In the genomic region with DNA sequence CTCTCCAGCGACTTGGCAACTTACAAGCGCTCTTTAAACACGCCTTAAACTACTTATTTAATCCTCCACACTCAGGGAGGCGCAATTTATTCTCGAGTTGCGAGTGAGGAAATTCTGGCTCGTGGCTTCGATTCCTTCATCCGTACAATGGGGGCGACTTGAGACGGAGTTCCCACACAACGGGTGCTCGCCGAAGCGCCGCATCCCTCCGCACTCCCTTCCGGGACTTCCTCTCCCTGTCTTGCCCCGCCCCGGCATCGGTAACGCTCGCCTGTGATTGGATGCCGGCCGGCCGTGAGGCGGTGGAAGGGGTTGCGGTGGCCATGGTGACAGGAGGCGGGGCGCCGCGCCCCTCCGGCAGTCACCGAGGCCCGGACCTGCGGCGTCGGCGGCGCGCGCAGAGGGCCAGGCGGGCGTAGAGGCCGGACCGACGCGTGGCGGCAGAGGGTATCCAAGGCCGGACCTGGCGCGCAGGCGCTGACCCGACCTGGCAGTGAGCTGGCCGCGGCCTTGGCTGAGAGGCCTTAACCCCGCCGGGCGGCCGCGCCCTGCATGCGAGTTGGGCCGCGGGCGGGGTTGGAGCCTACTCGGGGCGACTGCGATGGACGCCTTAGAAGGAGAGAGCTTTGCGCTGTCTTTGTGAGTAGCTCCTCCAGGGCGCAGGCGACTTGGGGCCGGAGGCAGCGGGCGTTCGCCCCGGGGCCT, we compare ENCODE assay signal across 8 cellular contexts. TPM values are rescaled to one million over a fixed set of nuclear protein-coding genes. Genes with fewer than 3 reads are reported as not detected.
DNase-seq lines count a peak whose midpoint lies in the region; ATAC-seq and TF ChIP-seq lines count a peak whose summit lies in the region.

A gene (plus strand): TSS at position 493 of the 705 bp plus-strand sequence. CDS start 109 bp downstream, at position 602.

- H3K27me3 Mint-ChIP-seq in activated T-cell treated with anti-CD3 and anti-CD28 coated beads, Interleukin-2, amount 50 U/mL, for 4 hours (ENCODE audit: low read depth), result no peaks in the 10 kb centered on the region

- H3K27me3 ChIP-seq in esophagus (ENCODE audit: control insufficient read depth in 1 of 2, insufficient read depth in 2 of 2, low read length in 2 of 2) (no peaks in the 10 kb centered on the region), muscle layer of colon (ENCODE audit: control insufficient read depth in 1 of 2, insufficient read depth in 2 of 2, low read length in 2 of 2) (no peaks in the 10 kb centered on the region)

- no peaks in the 10 kb centered on the region for H3K4me1 ChIP-seq in esophagus (ENCODE audit: control insufficient read depth in 2 of 2, insufficient read depth in 2 of 2, low read length in 1 of 2)
- peaks cover 9% of the 10 kb centered on the region for H3K4me1 ChIP-seq in muscle layer of colon (ENCODE audit: insufficient read depth, low read length)

- H3K36me3 Mint-ChIP-seq in activated T-cell treated with anti-CD3 and anti-CD28 coated beads, Interleukin-2, amount 50 U/mL, for 4 hours (ENCODE audit: insufficient read depth), result peaks cover 10% of the 10 kb centered on the region

- H3K27ac ChIP-seq in esophagus (ENCODE audit: low read depth in 2 of 2, low read length in 1 of 2) (peak within 1 kb of the TSS; percentile 95), muscle layer of colon (ENCODE audit: low read depth, low read length) (peak within 1 kb of the TSS; percentile 87)

- peak; percentile 95 for ATAC-seq in GM21619 (IDR thresholded peaks at IDR 0.05; ENCODE audit: unreplicated experiment)
- peak; percentile 98 for ATAC-seq in activated T-cell treated with anti-CD3 and anti-CD28 coated beads, Interleukin-2, amount 50 U/mL, for 4 hours

- peak within 1 kb of the TSS; percentile 50 for H3K9ac ChIP-seq in muscle layer of colon (ENCODE audit: low read length)

- DNase-seq in DMS53 (lab: John Stamatoyannopoulos, UW), result peak; percentile 99
- peak; percentile 97 for DNase-seq in KBM-7
- peak; percentile 97 for DNase-seq in activated T-cell treated with anti-CD3 and anti-CD28 coated beads, Interleukin-2, amount 50 U/mL, for 4 hours
- peak; percentile 95 for DNase-seq in stimulated activated CD8-positive, alpha-beta memory T cell treated with anti-CD3 and anti-CD28 coated beads, Interleukin-7, amount 100 ng/mL, for 24 hours (ENCODE audit: low read depth)

- H3K9me3 ChIP-seq in esophagus (ENCODE audit: control insufficient read depth in 2 of 2, insufficient read depth in 1 of 2, low read depth in 1 of 2, low read length in 1 of 2) (no peaks in the 10 kb centered on the region), muscle layer of colon (ENCODE audit: low read length) (no peaks in the 10 kb centered on the region)

- H3K4me3 ChIP-seq in esophagus (ENCODE audit: low read depth in 1 of 2, low read length in 2 of 2), result peak within 1 kb of the TSS; percentile 62 to 70
- peak within 1 kb of the TSS; percentile 59 to 88 for H3K4me3 ChIP-seq in muscle layer of colon (ENCODE audit: low read depth in 1 of 2, low read length in 2 of 2)

- H3K4me3 Mint-ChIP-seq in activated T-cell treated with anti-CD3 and anti-CD28 coated beads, Interleukin-2, amount 50 U/mL, for 4 hours, result peak within 1 kb of the TSS; percentile 91

- in situ Hi-C loops in KBM-7 (cut with MboI; ENCODE audit: low pct_unique_long_range_greater_than_20kb, low sequenced_read_pairs), result no loop called here

- 0 to 1% methylated on average over 75 to 77 of the region's 77 CpGs for WGBS in esophagus, 2 donors

- peaks cover 17% of the 10 kb centered on the region for H3K4me1 Mint-ChIP-seq in activated T-cell treated with anti-CD3 and anti-CD28 coated beads, Interleukin-2, amount 50 U/mL, for 4 hours (ENCODE audit: low read depth)

- no peaks in the 10 kb centered on the region for H3K9me3 Mint-ChIP-seq in activated T-cell treated with anti-CD3 and anti-CD28 coated beads, Interleukin-2, amount 50 U/mL, for 4 hours

- peaks cover 2 to 9% of the 10 kb centered on the region in 2 donors for H3K36me3 ChIP-seq in esophagus (ENCODE audit: control insufficient read depth in 2 of 2, insufficient read depth in 2 of 2, low read length in 1 of 2)
- H3K36me3 ChIP-seq in muscle layer of colon (ENCODE audit: insufficient read depth, low read length), result peaks cover 23% of the 10 kb centered on the region

TF ChIP-seq in PFSK-1, 5 proteins besides CTCF, POLR2A, EP300 and RAD21:
- TF ChIP-seq FOXP2 (optimal IDR thresholded peaks at IDR 0.05; ENCODE audit: borderline replicate concordance, extremely low read depth, extremely low read length, insufficient read depth) (peak; percentile 51), POLR2AphosphoS5 (IDR thresholded peaks at IDR 0.05; ENCODE audit: low read depth, low read length) (peak; percentile 47), SIN3A (IDR thresholded peaks at IDR 0.05; ENCODE audit: borderline replicate concordance, insufficient read depth, low read length) (no peak), TAF1 (IDR thresholded peaks at IDR 0.05; ENCODE audit: borderline replicate concordance, insufficient read depth, low read length) (peak; percentile 62; the same call in 1 of the 2 replicates)

RNA-seq across cellular contexts. Expression of the gene that starts here (rescaled TPM):
- 24.3 TPM for polyA plus RNA-seq in PFSK-1 (2012; ENCODE audit: insufficient read length, low read depth)
- 10 to 100 TPM; 19.0 to 26.4 (median 19.8) TPM for total RNA-seq in activated T-cell treated with anti-CD3 and anti-CD28 coated beads, Interleukin-2, amount 50 U/mL, for 4 hours
- 10 to 100 TPM; 20.8 to 30.1 TPM for polyA plus RNA-seq in esophagus

Comparison
In these comparisons a context has a peak if more than half of its experiments do, and no peak if none do; other contexts are left out.
1. Peak in every context shown above with its lines: DNase-seq, ATAC-seq, H3K4me3 ChIP-seq and H3K27ac ChIP-seq.